In genomic region chr12:76083246-76083735, GRCh38 we compare ENCODE assay signal across 8 cellular contexts. TPM values are rescaled to one million over a fixed set of nuclear protein-coding genes. Genes with fewer than 3 reads are reported as not detected.
DNase-seq lines count a peak whose midpoint lies in the region; ATAC-seq, FAIRE-seq and TF ChIP-seq lines count a peak whose summit lies in the region.

No MANE protein-coding gene starts in this region.

- H3K4me1 ChIP-seq in CD4-positive, CD25-positive, alpha-beta regulatory T cell (ENCODE audit: control insufficient read depth, insufficient read depth, low read length, poor library complexity, severe bottlenecking), result peaks cover 43% of the 10 kb centered on the region
- H3K4me1 ChIP-seq in OCI-LY1 (ENCODE audit: insufficient read depth, low read length, severe bottlenecking), result peaks cover 48% of the 10 kb centered on the region
- H3K4me1 ChIP-seq in H1 (replicated peaks in 1 of 4; ENCODE audit: control insufficient read depth in 3 of 4, insufficient read depth in 4 of 4, low read length in 3 of 4), result peaks cover 0 to 18% (median 9%) of the 10 kb centered on the region in 4 experiments; a peak in 5 of 7 replicates
- peaks cover 2 to 5% of the 10 kb centered on the region in 2 donors for H3K4me1 ChIP-seq in neuronal stem cell (ENCODE audit: control insufficient read depth in 2 of 2, insufficient read depth in 1 of 2, low read depth in 1 of 2, low read length in 2 of 2)

- peak overlapping the region; percentile 74 to 99 (median 97) for H3K4me3 Mint-ChIP-seq in CD4-positive, CD25-positive, alpha-beta regulatory T cell

- CTCF ChIA-PET in H1 (lab: Charles Lee; ENCODE audit: partially characterized antibody), result interaction anchor here (1.7 kb wide), 1 partner anchor 75 kb away, joined by 4 read pairs; no protein-coding TSS in a partner anchor

- peaks cover 37 to 68% (median 57%) of the 10 kb centered on the region in 4 donors for H3K4me1 Mint-ChIP-seq in CD4-positive, CD25-positive, alpha-beta regulatory T cell

- peaks cover 56% of the 10 kb centered on the region for H3K79me2 ChIP-seq in OCI-LY1 (ENCODE audit: insufficient read depth, low read length)
- peaks cover 49 to 59% of the 10 kb centered on the region in 2 experiments for H3K79me2 ChIP-seq in H1 (ENCODE audit: control insufficient read depth in 1 of 2, insufficient read depth in 2 of 2, low read length in 2 of 2)

- no peak overlapping the region for H3K4ac ChIP-seq in H1 (replicated peaks; ENCODE audit: insufficient read length, low read depth, low read length)
- H3K4ac ChIP-seq in neuronal stem cell (ENCODE audit: low read length), result no peak overlapping the region

- H3K9me2 ChIP-seq in OCI-LY1 (ENCODE audit: low read depth, low read length), result no peaks in the 10 kb centered on the region

- H3K27me3 Mint-ChIP-seq in CD4-positive, CD25-positive, alpha-beta regulatory T cell, result no peaks in the 10 kb centered on the region

- H3K14ac ChIP-seq in H1 (ENCODE audit: insufficient read length) (no peak overlapping the region), neuronal stem cell (ENCODE audit: low read length) (no peak overlapping the region)

- H2BK15ac ChIP-seq in H1 (ENCODE audit: low read length), result no peak overlapping the region
- no peak overlapping the region for H2BK15ac ChIP-seq in neuronal stem cell (ENCODE audit: low read length)

- TF ChIP-seq POLR2A in H1 (IDR thresholded peaks at IDR 0.05; ENCODE audit: control extremely low read depth in 1 of 2, low read depth in 2 of 2, low read length in 2 of 2), result no peak

- H2AK5ac ChIP-seq in H1 (ENCODE audit: low read depth, low read length) (no peak overlapping the region), neuronal stem cell (ENCODE audit: low read depth, low read length) (no peak overlapping the region)

- H2BK12ac ChIP-seq in H1 (ENCODE audit: low read depth, low read length) (no peak overlapping the region), neuronal stem cell (ENCODE audit: low read length) (no peak overlapping the region)

- H3K27ac Mint-ChIP-seq in CD4-positive, CD25-positive, alpha-beta regulatory T cell, result peak overlapping the region; percentile 91 to 98 (median 93)

- TF ChIP-seq EP300 in H1 (IDR thresholded peaks at IDR 0.05; ENCODE audit: borderline replicate concordance in 1 of 2, low read depth in 2 of 2, low read length in 2 of 2), result no peak

- H3K4me3 ChIP-seq in CD4-positive, CD25-positive, alpha-beta regulatory T cell (ENCODE audit: low read depth, low read length), result peak overlapping the region; percentile 81
- H3K4me3 ChIP-seq in OCI-LY1 (ENCODE audit: low read depth, low read length, poor library complexity, severe bottlenecking), result peak overlapping the region; percentile 92
- H3K4me3 ChIP-seq in H1 (ENCODE audit: extremely low read depth in 1 of 4, insufficient read depth in 2 of 4, low read depth in 3 of 4, low read length in 4 of 4), result peak overlapping the region; percentile 85 to 97 (median 90)
- H3K4me3 ChIP-seq in neuronal stem cell (ENCODE audit: low read length in 2 of 2), result peak overlapping the region; percentile 82 to 96

- no peaks in the 10 kb centered on the region for H3F3A ChIP-seq in OCI-LY1 (ENCODE audit: insufficient read depth, low read length)

- no peak overlapping the region for H2BK20ac ChIP-seq in H1 (ENCODE audit: low read length)

- peaks cover 13% of the 10 kb centered on the region for H3K36me3 Mint-ChIP-seq in CD4-positive, CD25-positive, alpha-beta regulatory T cell

- no peak overlapping the region for H2AFZ ChIP-seq in OCI-LY1 (ENCODE audit: low read length)
- no peak overlapping the region for H2AFZ ChIP-seq in H1 (ENCODE audit: low read length)
- no peak overlapping the region for H2AFZ ChIP-seq in neuronal stem cell (ENCODE audit: low read length)

- FAIRE-seq in H1 (lab: Jason Lieb, UNC), result no peak

- H3K23ac ChIP-seq in H1 (ENCODE audit: insufficient read length), result no peak overlapping the region
- H3K23ac ChIP-seq in neuronal stem cell (ENCODE audit: low read depth, low read length, poor library complexity), result no peak overlapping the region

- H3K36me3 ChIP-seq in CD4-positive, CD25-positive, alpha-beta regulatory T cell (ENCODE audit: control insufficient read depth, insufficient read depth, low read length), result no peaks in the 10 kb centered on the region
- H3K36me3 ChIP-seq in OCI-LY1 (ENCODE audit: insufficient read depth, low read length), result peaks cover 51% of the 10 kb centered on the region
- peaks cover 0 to 22% (median 1%) of the 10 kb centered on the region in 4 experiments; a peak in 1 of 8 replicates for H3K36me3 ChIP-seq in H1 (ENCODE audit: control insufficient read depth in 2 of 4, insufficient read depth in 4 of 4, low read length in 3 of 4)
- H3K36me3 ChIP-seq in neuronal stem cell (replicated peaks in 1 of 2; ENCODE audit: control insufficient read depth in 2 of 2, insufficient read depth in 2 of 2, low read length in 2 of 2), result peaks cover 0 to 46% of the 10 kb centered on the region in 2 donors

- no peak for ATAC-seq in CD4-positive, CD25-positive, alpha-beta regulatory T cell (ENCODE audit: low read depth in 2 of 2)
- no peak for ATAC-seq in GM19455 (IDR thresholded peaks at IDR 0.05; ENCODE audit: unreplicated experiment)
- no peak for ATAC-seq in GM18517 (IDR thresholded peaks at IDR 0.05; ENCODE audit: unreplicated experiment)

- peak overlapping the region; percentile 90 for H3K4me2 ChIP-seq in OCI-LY1 (ENCODE audit: low read length)
- peak overlapping the region; percentile 56 to 75 for H3K4me2 ChIP-seq in H1 (ENCODE audit: insufficient read depth in 1 of 2, low read depth in 2 of 2, low read length in 2 of 2)
- H3K4me2 ChIP-seq in neuronal stem cell (ENCODE audit: insufficient read depth, low read length, poor library complexity, severe bottlenecking), result peak overlapping the region; percentile 62

- no peak overlapping the region for H3K56ac ChIP-seq in H1 (replicated peaks; ENCODE audit: insufficient read length, low read depth, low read length)

- H3K27me3 ChIP-seq in CD4-positive, CD25-positive, alpha-beta regulatory T cell (ENCODE audit: control insufficient read depth, insufficient read depth, low read length), result no peaks in the 10 kb centered on the region
- no peaks in the 10 kb centered on the region for H3K27me3 ChIP-seq in OCI-LY1 (ENCODE audit: insufficient read depth, low read length)
- H3K27me3 ChIP-seq in H1 (replicated peaks in 1 of 4; ENCODE audit: control insufficient read depth in 3 of 4, extremely low read depth in 1 of 4, insufficient read depth in 3 of 4, low read length in 3 of 4), result no peaks in the 10 kb centered on the region
- no peaks in the 10 kb centered on the region for H3K27me3 ChIP-seq in neuronal stem cell (ENCODE audit: control insufficient read depth in 3 of 3, insufficient read depth in 3 of 3, low read depth in 1 of 3, low read length in 3 of 3)

- no peak for TF ChIP-seq CTCF in OCI-LY1 (IDR thresholded peaks at IDR 0.05; ENCODE audit: low read length)
- TF ChIP-seq CTCF in H1 (IDR thresholded peaks at IDR 0.05; ENCODE audit: control extremely low read depth in 1 of 3, insufficient read depth in 1 of 3, low read depth in 1 of 3, low read length in 3 of 3), result no peak

- H4K20me1 ChIP-seq in OCI-LY1 (ENCODE audit: insufficient read depth, low read length) (no peaks in the 10 kb centered on the region), H1 (replicated peaks in 1 of 2; ENCODE audit: control insufficient read depth in 1 of 2, insufficient read depth in 2 of 2, low read length in 2 of 2) (peaks cover 15 to 26% of the 10 kb centered on the region in 2 experiments)

- H4K91ac ChIP-seq in H1 (replicated peaks; ENCODE audit: insufficient read length, low read length) (no peak overlapping the region), neuronal stem cell (ENCODE audit: low read depth, low read length, poor library complexity) (no peak overlapping the region)

- H3K9me3 Mint-ChIP-seq in CD4-positive, CD25-positive, alpha-beta regulatory T cell, result peaks cover 0 to 8% (median 0%) of the 10 kb centered on the region in 7 donors

- peak overlapping the region; percentile 100 for H3K27ac ChIP-seq in CD4-positive, CD25-positive, alpha-beta regulatory T cell (ENCODE audit: insufficient read depth, low read length, poor library complexity, severe bottlenecking)
- H3K27ac ChIP-seq in OCI-LY1 (ENCODE audit: low read depth, low read length, poor library complexity, severe bottlenecking), result peak overlapping the region; percentile 42
- peak overlapping the region; percentile 77 for H3K27ac ChIP-seq in H1 (ENCODE audit: low read depth, low read length)
- H3K27ac ChIP-seq in neuronal stem cell (replicated peaks; ENCODE audit: low read length), result peak overlapping the region; percentile 52

- H3K18ac ChIP-seq in H1 (ENCODE audit: extremely low read depth, low read length), result no peak overlapping the region
- no peak overlapping the region for H3K18ac ChIP-seq in neuronal stem cell (ENCODE audit: low read length)

- H3K9ac ChIP-seq in OCI-LY1 (ENCODE audit: low read length) (peak overlapping the region; percentile 97), H1 (replicated peaks in 1 of 4; ENCODE audit: extremely low read depth in 1 of 4, low read depth in 3 of 4, low read length in 3 of 4) (peak overlapping the region; percentile 59 to 97 (median 84)), neuronal stem cell (ENCODE audit: low read depth, low read length, poor library complexity) (no peak overlapping the region)

- WGBS in H1 (ENCODE audit: extremely low coverage in 1 of 2, insufficient coverage in 1 of 2, insufficient read length in 1 of 2, insufficient replicate concordance in 2 of 2, low coverage in 1 of 2, low lambda C conversion rate in 2 of 2, missing lambda C conversion rate in 1 of 2), 2 experiments, result 3% methylated on average over 11 of the region's 11 CpGs; no CpG with 5 or more reads in 1 of the 2 experiments
- WGBS in neuronal stem cell (ENCODE audit: extremely low coverage in 2 of 2, insufficient read length in 2 of 2, insufficient replicate concordance in 1 of 2), 2 donors, result no CpG with 5 or more reads among the region's 11 CpGs

- H4K8ac ChIP-seq in H1 (ENCODE audit: extremely low read depth, insufficient read depth, low read length), result no peak overlapping the region
- no peak overlapping the region for H4K8ac ChIP-seq in neuronal stem cell (ENCODE audit: low read depth, low read length)

- H3K23me2 ChIP-seq in H1 (ENCODE audit: low read depth, low read length), result peaks cover 2% of the 10 kb centered on the region; the same call in 1 of the 2 replicates

- H2BK120ac ChIP-seq in H1 (replicated peaks; ENCODE audit: low read depth, low read length) (no peak overlapping the region), neuronal stem cell (ENCODE audit: low read depth, low read length) (no peak overlapping the region)

- POLR2A ChIA-PET in H1 (lab: Charles Lee; ENCODE audit: partially characterized antibody), result interaction anchor here (0.6 to 4.7 kb wide), 16 partner anchors 8 to 675 kb away, joined by 3 to 30 read pairs (median 4); partner anchors contain the start of gene BBS10

- DNase-seq in CD4-positive, CD25-positive, alpha-beta regulatory T cell, result no peak
- DNase-seq in H1 (ENCODE audit: low read depth in 1 of 2, low spot score in 2 of 2) (no peak), neuronal stem cell (ENCODE audit: low spot score) (no peak), NCI-H2171 (lab: John Stamatoyannopoulos, UW) (no peak), anterior cingulate cortex (lab: John Stamatoyannopoulos, UW) (no peak)

- no peak overlapping the region; the same call in 1 of the 2 replicates for H2BK5ac ChIP-seq in H1 (ENCODE audit: low read depth, low read length)
- H2BK5ac ChIP-seq in neuronal stem cell (ENCODE audit: low read length), result no peak overlapping the region

- H3K9me3 ChIP-seq in CD4-positive, CD25-positive, alpha-beta regulatory T cell (ENCODE audit: control insufficient read depth in 2 of 2, low read length in 2 of 2), result no peaks in the 10 kb centered on the region
- H3K9me3 ChIP-seq in OCI-LY1 (ENCODE audit: low read length), result no peaks in the 10 kb centered on the region
- no peaks in the 10 kb centered on the region for H3K9me3 ChIP-seq in H1 (ENCODE audit: insufficient read depth in 2 of 2, low read depth in 1 of 2, low read length in 1 of 2)
- peaks cover 0 to 34% of the 10 kb centered on the region in 2 donors for H3K9me3 ChIP-seq in neuronal stem cell (replicated peaks in 1 of 2; ENCODE audit: control insufficient read depth in 2 of 2, insufficient read depth in 1 of 2, low read depth in 1 of 2, low read length in 2 of 2)

- H3K79me1 ChIP-seq in H1 (ENCODE audit: low read depth, low read length) (no peaks in the 10 kb centered on the region), neuronal stem cell (ENCODE audit: low read depth, low read length) (peaks cover 2% of the 10 kb centered on the region)

- H4K5ac ChIP-seq in H1 (ENCODE audit: insufficient read length, low read depth, low read length), result no peak overlapping the region

- no peak for TF ChIP-seq RAD21 in H1 (IDR thresholded peaks at IDR 0.05 in 1 of 2, conservative IDR thresholded peaks at IDR 0.05 in 1 of 2; ENCODE audit: low read depth in 2 of 2, low read length in 2 of 2)

RNA-seq across cellular contexts. Expression of gene NAP1L1, which starts 1.2 kb away (rescaled TPM):
- total RNA-seq in CD4-positive, CD25-positive, alpha-beta regulatory T cell, result 592 TPM
- 100 to 1,000 TPM; 173 to 229 (median 206) TPM for polyA plus RNA-seq in CD4-positive, CD25-positive, alpha-beta regulatory T cell
- total RNA-seq in H1 (2021; fragmentation: NEBNext Ultra II Directional; extraction: Animal tissue kit (Norgen Biotek cat#: 25700)), result 1,114 and 1,159 TPM in 2 replicates
- polyA plus RNA-seq in H1 (2011; rRNA removed), result 145 and 202 TPM in 2 replicates
- polyA plus RNA-seq in H1 (2011; cell fraction: cytosol; rRNA removed), result 348 TPM
- polyA plus RNA-seq in H1 (2011; cell fraction: nucleus; rRNA removed), result 296 TPM
- 563 to 1,179 TPM (median 624 TPM) in 4 replicates for polyA plus RNA-seq in H1 (2012, experiment 1 of 2)
- polyA plus RNA-seq in H1 (2012, experiment 2 of 2), result 101 TPM
- polyA plus RNA-seq in H1 (2013, experiment 1 of 2), result 1,709 TPM
- polyA plus RNA-seq in H1 (2013, experiment 2 of 2), result 1,591 TPM
- polyA minus RNA-seq in H1 (2011; rRNA and poly(A)+ RNA removed), result 124 and 173 TPM in 2 replicates
- 294 TPM for polyA minus RNA-seq in H1 (2011; cell fraction: cytosol; rRNA and poly(A)+ RNA removed)
- polyA minus RNA-seq in H1 (2011; cell fraction: nucleus; rRNA and poly(A)+ RNA removed), result 600 TPM
- polyA plus RNA-seq in neuronal stem cell (2013, experiment 1 of 2), result 2,438 TPM
- 2,582 TPM for polyA plus RNA-seq in neuronal stem cell (2013, experiment 2 of 2)

RNA-seq across cellular contexts. Expression of gene PHLDA1, which starts 51.7 kb away (rescaled TPM):
- total RNA-seq in CD4-positive, CD25-positive, alpha-beta regulatory T cell, result 42.0 TPM
- 1 to 10 TPM; 1.1 to 2.0 (median 1.5) TPM for polyA plus RNA-seq in CD4-positive, CD25-positive, alpha-beta regulatory T cell
- total RNA-seq in H1 (2021; fragmentation: NEBNext Ultra II Directional; extraction: Animal tissue kit (Norgen Biotek cat#: 25700)), result 19.4 and 19.8 TPM in 2 replicates
- 18.6 and 18.9 TPM in 2 replicates for polyA plus RNA-seq in H1 (2011; rRNA removed)
- 14.4 TPM for polyA plus RNA-seq in H1 (2011; cell fraction: cytosol; rRNA removed)
- 8.7 TPM for polyA plus RNA-seq in H1 (2011; cell fraction: nucleus; rRNA removed)
- polyA plus RNA-seq in H1 (2012, experiment 1 of 2), result 14.0 to 17.3 TPM (median 16.6 TPM) in 4 replicates
- polyA plus RNA-seq in H1 (2012, experiment 2 of 2), result 8.5 TPM
- 13.1 TPM for polyA plus RNA-seq in H1 (2013, experiment 1 of 2)
- polyA plus RNA-seq in H1 (2013, experiment 2 of 2), result 13.4 TPM
- 10.9 and 13.3 TPM in 2 replicates for polyA minus RNA-seq in H1 (2011; rRNA and poly(A)+ RNA removed)
- 27.4 TPM for polyA minus RNA-seq in H1 (2011; cell fraction: cytosol; rRNA and poly(A)+ RNA removed)
- 19.7 TPM for polyA minus RNA-seq in H1 (2011; cell fraction: nucleus; rRNA and poly(A)+ RNA removed)
- 0.73 TPM for polyA plus RNA-seq in neuronal stem cell (2013, experiment 1 of 2)
- polyA plus RNA-seq in neuronal stem cell (2013, experiment 2 of 2), result 0.76 TPM

Comparison
In these comparisons a context has a peak if more than half of its experiments do, and no peak if none do; other contexts are left out.
1. H3K27ac ChIP-seq: peak in every context shown above with its lines; median percentile 100 in CD4-positive, CD25-positive, alpha-beta regulatory T cell; 77 in H1; 52 in neuronal stem cell; 42 in OCI-LY1.